Comparison of ENCODE assay signal across 12 cellular contexts in the genomic region with DNA sequence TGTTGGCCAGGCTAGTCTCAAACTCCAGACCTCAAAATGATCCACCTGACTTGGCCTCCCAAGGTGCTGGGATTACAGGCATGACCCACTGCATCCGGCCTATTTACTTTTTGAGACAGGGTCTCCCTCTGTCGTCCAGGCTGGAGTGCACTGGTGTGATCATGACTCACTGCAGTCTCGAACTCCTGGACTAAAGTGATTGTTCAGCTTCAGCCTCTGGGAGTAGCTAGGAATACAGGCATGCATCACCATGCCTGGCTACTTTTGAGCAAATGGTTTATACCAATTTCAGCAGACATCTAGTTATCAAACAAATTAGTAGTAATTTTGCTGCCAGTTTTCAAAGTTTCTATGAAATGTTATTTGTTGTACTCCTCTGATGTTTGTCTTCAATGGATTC. TPM values are rescaled to one million over a fixed set of nuclear protein-coding genes. Genes with fewer than 3 reads are reported as not detected.
DNase-seq lines count a peak whose midpoint lies in the region; TF ChIP-seq lines count a peak whose summit lies in the region.
"Had no signal": no experiment of that assay in that cellular context is flagged by ENCODE, and none has a peak within 500 bp of the region (broad histone marks: within the 10 kb centered on the region; RNA-seq: fewer than 3 reads in every experiment).

No MANE protein-coding gene starts in this region.

- no peak overlapping the region for H3K9ac ChIP-seq in mammary epithelial cell (ENCODE audit: insufficient read depth, low read length)

- peaks cover 35% of the 10 kb centered on the region for H3K4me1 Mint-ChIP-seq in activated CD4-positive, alpha-beta T cell treated with anti-CD3 and anti-CD28 coated beads, Interleukin-2, amount 10 ng/mL, durations not matched to agents 24 days and 14 days

- H3K9me3 ChIP-seq in mammary epithelial cell (replicated peaks; ENCODE audit: insufficient read depth, low read length) (no peaks in the 10 kb centered on the region), neutrophil (no peaks in the 10 kb centered on the region), spleen (no peaks in the 10 kb centered on the region)
- H3K9me3 ChIP-seq: body of pancreas had no signal

- DNase-seq in activated CD4-positive, alpha-beta T cell treated with anti-CD3 and anti-CD28 coated beads, Interleukin-2, amount 10 ng/mL, durations not matched to agents 24 days and 14 days, result peak; percentile 58
- DNase-seq in activated CD4-positive, alpha-beta T cell treated with anti-CD3 and anti-CD28 coated beads for 4 hours, result no peak
- DNase-seq in LHCN-M2 (ENCODE audit: low read depth) (peak; percentile 27), mammary epithelial cell (no peak), DMS79 (lab: John Stamatoyannopoulos, UW) (no peak), spleen (no peak), NCI-H524 treated with DMSO at 0.1 percent for 48 hours (lab: John Stamatoyannopoulos, UW) (no peak)
- DNase-seq: activated CD4-positive, CD25-positive, alpha-beta regulatory T cell treated with anti-CD3 and anti-CD28 coated beads, Interleukin-2, amount 50 U/mL, for 72 hours; body of pancreas; NCI-H187 treated with DMSO at 0.1 percent for 48 hours; stimulated activated CD8-positive, alpha-beta memory T cell treated with anti-CD3 and anti-CD28 coated beads, Interleukin-4, amount 100 ng/mL, for 48 hours had no signal

- intact Hi-C loops in activated CD4-positive, alpha-beta T cell treated with anti-CD3 and anti-CD28 coated beads, Interleukin-2, amount 10 ng/mL, durations not matched to agents 24 days and 14 days (cut with micrococcal nuclease), result loop anchor here (5.0 kb wide), 6 partner anchors 37 to 1833 kb away; partner anchors contain the start of genes ACBD5, BAMBI, PDSS1 and RAB18
- intact Hi-C loops in mammary epithelial cell (cut with micrococcal nuclease) (loop anchor here (10.0 kb wide), 1 partner anchor 276 kb away; no protein-coding TSS in a partner anchor), spleen (cut with DNase I; ENCODE audit: low total_unique reads) (loop anchor here (10.0 kb wide), 1 partner anchor 54 kb away; no protein-coding TSS in a partner anchor)

- WGBS in mammary epithelial cell (ENCODE audit: low coverage, missing lambda C conversion rate), result 80% methylated on average over 1 of the region's 3 CpGs
- WGBS in spleen, 5 donors, result 82 to 91% (median 85%) methylated on average over 3 of the region's 3 CpGs

- H4K20me1 ChIP-seq in mammary epithelial cell (ENCODE audit: insufficient read depth, low read length), result no peaks in the 10 kb centered on the region

- peaks cover 3% of the 10 kb centered on the region for H3K4me1 ChIP-seq in mammary epithelial cell (ENCODE audit: insufficient read depth, low read length)
- peaks cover 38 to 39% of the 10 kb centered on the region in 2 experiments for H3K4me1 ChIP-seq in neutrophil (ENCODE audit: control insufficient read depth in 1 of 2, insufficient read depth in 1 of 2, low read depth in 1 of 2, low read length in 1 of 2)
- peaks cover 23 to 61% (median 37%) of the 10 kb centered on the region in 6 donors for H3K4me1 ChIP-seq in spleen

- no peak overlapping the region for H2AFZ ChIP-seq in mammary epithelial cell (ENCODE audit: low read depth, low read length)

- in situ Hi-C loops in mammary epithelial cell (cut with MboI; ENCODE audit: low sequenced_read_pairs in 2 of 2), result no loop called here

- peaks cover 1% of the 10 kb centered on the region for H3K27me3 Mint-ChIP-seq in activated CD4-positive, alpha-beta T cell treated with anti-CD3 and anti-CD28 coated beads, Interleukin-2, amount 10 ng/mL, durations not matched to agents 24 days and 14 days

- BruUV-seq in mammary epithelial cell (replicated peaks; lab: Mats Ljungman, UMichigan), result no TSS peak

- no peak for TF ChIP-seq POLR2A in spleen (IDR thresholded peaks at IDR 0.05)

- peaks cover 4% of the 10 kb centered on the region for H3K9me3 Mint-ChIP-seq in activated CD4-positive, alpha-beta T cell treated with anti-CD3 and anti-CD28 coated beads, Interleukin-2, amount 10 ng/mL, durations not matched to agents 24 days and 14 days

- H3K36me3 ChIP-seq in mammary epithelial cell (ENCODE audit: insufficient read depth, low read length), result peaks cover 9% of the 10 kb centered on the region
- peaks cover 14% of the 10 kb centered on the region for H3K36me3 ChIP-seq in neutrophil
- peaks cover under 1 to 29% (median 5%) of the 10 kb centered on the region in 6 donors for H3K36me3 ChIP-seq in spleen

- dilution Hi-C loops in mammary epithelial cell (cut with HindIII; ENCODE audit: low sequenced_read_pairs), result no loop called here

- H3K4me3 Mint-ChIP-seq in activated CD4-positive, alpha-beta T cell treated with anti-CD3 and anti-CD28 coated beads, Interleukin-2, amount 10 ng/mL, durations not matched to agents 24 days and 14 days, result peak overlapping the region; percentile 98

- CTCF ChIA-PET in mammary epithelial cell (lab: Charles Lee; ENCODE audit: low non-redundant PET), result no interaction called here

- peak overlapping the region; percentile 57 for H3K27ac Mint-ChIP-seq in activated CD4-positive, alpha-beta T cell treated with anti-CD3 and anti-CD28 coated beads, Interleukin-2, amount 10 ng/mL, durations not matched to agents 24 days and 14 days

- peak overlapping the region; percentile 81 for H3K4me2 ChIP-seq in mammary epithelial cell (ENCODE audit: insufficient read depth, low read depth, low read length)

- TF ChIP-seq CTCF in mammary epithelial cell (conservative IDR thresholded peaks at IDR 0.05 in 1 of 2, IDR thresholded peaks at IDR 0.05 in 1 of 2; ENCODE audit: extremely low read depth in 1 of 2, insufficient read depth in 1 of 2, low read depth in 1 of 2, low read length in 2 of 2) (no peak), neutrophil (IDR thresholded peaks at IDR 0.05) (no peak), spleen (IDR thresholded peaks at IDR 0.05 in 8 of 11, conservative IDR thresholded peaks at IDR 0.05 in 3 of 11) (no peak)

- H3K79me2 ChIP-seq in mammary epithelial cell (ENCODE audit: insufficient read depth, low read length), result peaks cover 82% of the 10 kb centered on the region

- H3K27me3 ChIP-seq in mammary epithelial cell (ENCODE audit: insufficient read depth, low read length) (no peaks in the 10 kb centered on the region), neutrophil (no peaks in the 10 kb centered on the region), spleen (replicated peaks in 1 of 7) (no peaks in the 10 kb centered on the region)
- H3K27me3 ChIP-seq: body of pancreas had no signal

- H3K27ac ChIP-seq in mammary epithelial cell (ENCODE audit: insufficient read depth, low read depth, low read length) (no peak overlapping the region), neutrophil (peak overlapping the region; percentile 35), spleen (peak overlapping the region in 1 of 8 donors; percentile 31)
- H3K27ac ChIP-seq: body of pancreas had no signal

- H3K4me3 ChIP-seq in mammary epithelial cell (replicated peaks in 1 of 3; ENCODE audit: insufficient read depth in 1 of 3, low read depth in 2 of 3, low read length in 3 of 3), result peak overlapping the region in 1 of 3 experiments; percentile 93
- no peak overlapping the region for H3K4me3 ChIP-seq in neutrophil (ENCODE audit: low read depth in 1 of 2, low read length in 1 of 2)
- H3K4me3 ChIP-seq in spleen, result peak overlapping the region in 2 of 8 donors; percentile 82 to 88
- H3K4me3 ChIP-seq: body of pancreas had no signal

- H3K36me3 Mint-ChIP-seq in activated CD4-positive, alpha-beta T cell treated with anti-CD3 and anti-CD28 coated beads, Interleukin-2, amount 10 ng/mL, durations not matched to agents 24 days and 14 days (ENCODE audit: low read depth), result peaks cover 62% of the 10 kb centered on the region

RNA-seq across cellular contexts. Expression of gene WAC, which starts 2.2 kb away (rescaled TPM):
- total RNA-seq in activated CD4-positive, alpha-beta T cell treated with anti-CD3 and anti-CD28 coated beads, Interleukin-2, amount 10 ng/mL, durations not matched to agents 24 days and 14 days, result 125 and 130 TPM in 2 replicates
- total RNA-seq in LHCN-M2 (2014; rRNA removed) (56.5 and 64.7 TPM in 2 replicates), mammary epithelial cell (100 to 1,000 TPM in 1 of 2 donors, 10 to 100 TPM in 1; 57.0 to 105 TPM), spleen (100 to 1,000 TPM; 139 to 181 (median 150) TPM)
- 28.5 TPM for polyA plus RNA-seq in LHCN-M2 (2012)
- polyA plus RNA-seq in mammary epithelial cell (58.6 TPM), spleen (10 to 100 TPM; 29.6 to 38.8 (median 30.8) TPM)
- polyA minus RNA-seq in mammary epithelial cell, result 39.1 TPM

Comparison
In these comparisons a context has a peak if more than half of its experiments do, and no peak if none do; other contexts are left out.
1. DNase-seq: peak in activated CD4-positive, alpha-beta T cell treated with anti-CD3 and anti-CD28 coated beads, Interleukin-2, amount 10 ng/mL, durations not matched to agents 24 days and 14 days (single experiment) and LHCN-M2 (single experiment); none in activated CD4-positive, alpha-beta T cell treated with anti-CD3 and anti-CD28 coated beads for 4 hours (0 of 2), mammary epithelial cell (single experiment), DMS79 (single experiment), spleen (single experiment) and NCI-H524 treated with DMSO at 0.1 percent for 48 hours (single experiment).